17 cellular contexts compared by ENCODE assay signal in genomic region chr7:100983451-100984187, GRCh38. TPM values are rescaled to one million over a fixed set of nuclear protein-coding genes. Genes with fewer than 3 reads are reported as not detected.
A peak's percentile ranks its signal among the peaks of the same experiment; 100 is the strongest.
DNase-seq lines count a peak whose midpoint lies in the region; ATAC-seq, FAIRE-seq and TF ChIP-seq lines count a peak whose summit lies in the region.
"Had no signal": no experiment of that assay in that cellular context is flagged by ENCODE, and none has a peak within 500 bp of the region (broad histone marks: within the 10 kb centered on the region; RNA-seq: fewer than 3 reads in every experiment).

No MANE protein-coding gene starts in this region.

- H3K27ac Mint-ChIP-seq in CD4-positive, alpha-beta memory T cell: no peak overlapping the region
- H3K27ac Mint-ChIP-seq: activated CD4-positive, alpha-beta memory T cell treated with anti-CD3 and anti-CD28 coated beads for 36 hours; type B pancreatic cell had no signal

- H3K9me3 ChIP-seq in IMR-90 (ENCODE audit: control insufficient read depth, insufficient read depth, low read length) (no peaks in the 10 kb centered on the region), mesodermal cell (ENCODE audit: control insufficient read depth, low read length) (no peaks in the 10 kb centered on the region)
- H3K9me3 ChIP-seq in CD4-positive, alpha-beta memory T cell (ENCODE audit: control insufficient read depth in 1 of 2, low read length in 2 of 2): no peaks in the 10 kb centered on the region
- H3K9me3 ChIP-seq: right lobe of liver had no signal

- H2BK20ac ChIP-seq in IMR-90 (ENCODE audit: low read depth, low read length): no peak overlapping the region

- no peak overlapping the region for H2BK120ac ChIP-seq in IMR-90 (ENCODE audit: low read depth, low read length)

- FAIRE-seq in colon (lab: Jason Lieb, UNC): peak; percentile 80

- no peak for TF ChIP-seq POLR2A in IMR-90 (IDR thresholded peaks at IDR 0.05; ENCODE audit: low read depth, low read length)

- no peak overlapping the region for H3K23ac ChIP-seq in IMR-90 (ENCODE audit: low read depth, low read length)

- no peak overlapping the region for H3K56ac ChIP-seq in IMR-90 (ENCODE audit: extremely low read depth, insufficient read depth, low read length)

- H3K4me1 Mint-ChIP-seq in CD4-positive, alpha-beta memory T cell: no peaks in the 10 kb centered on the region

- CTCF ChIA-PET in IMR-90 (lab: Yijun Ruan, JAX): no interaction called here
- CTCF ChIA-PET in CD4-positive, alpha-beta memory T cell (lab: Charles Lee; ENCODE audit: partially characterized antibody): no interaction called here

- ATAC-seq in IMR-90 (ENCODE audit: low read depth) (peak; percentile 76), GM21360 (IDR thresholded peaks at IDR 0.05; ENCODE audit: unreplicated experiment) (no peak)
- ATAC-seq: right lobe of liver had no signal

- H4K8ac ChIP-seq in IMR-90 (ENCODE audit: low read depth in 2 of 2, low read length in 2 of 2): no peak overlapping the region

- no peak overlapping the region for H4K91ac ChIP-seq in IMR-90 (ENCODE audit: insufficient read depth, low read depth, low read length)

- no peaks in the 10 kb centered on the region for H4K20me1 ChIP-seq in IMR-90 (ENCODE audit: insufficient read depth, low read length)

- no peak overlapping the region for H2BK5ac ChIP-seq in IMR-90 (ENCODE audit: low read depth, low read length, poor library complexity, severe bottlenecking)

- no CpG with 5 or more reads among the region's 8 CpGs for WGBS in IMR-90 (ENCODE audit: extremely low coverage in 2 of 2, insufficient read length in 1 of 2), 2 experiments
- WGBS in mesodermal cell (ENCODE audit: insufficient coverage in 2 of 2), 2 experiments: 76 to 88% methylated on average over 2 to 5 of the region's 8 CpGs

- BruUV-seq in IMR-90 (replicated peaks; lab: Mats Ljungman, UMichigan): no TSS peak

- TF ChIP-seq CTCF in IMR-90 (conservative IDR thresholded peaks at IDR 0.05; ENCODE audit: low read depth, low read length): no peak

- H3K27ac ChIP-seq in ACC112 (ENCODE audit: low read depth, low read length) (peak overlapping the region; percentile 67; the same call in 1 of the 2 replicates), IMR-90 (ENCODE audit: insufficient read depth, low read length) (no peak overlapping the region), mesodermal cell (ENCODE audit: low read depth, low read length, severe bottlenecking) (peak overlapping the region; percentile 50)
- no peak overlapping the region for H3K27ac ChIP-seq in CD4-positive, alpha-beta memory T cell (ENCODE audit: low read depth, low read length)
- H3K27ac ChIP-seq: right lobe of liver had no signal

- intact Hi-C loops in IMR-90 (cut with micrococcal nuclease): no loop called here
- intact Hi-C loops in CD4-positive, alpha-beta memory T cell (cut with micrococcal nuclease): no loop called here

- H3K4me2 ChIP-seq in IMR-90 (ENCODE audit: low read depth, low read length): no peak overlapping the region

- no peaks in the 10 kb centered on the region for H3K9me3 Mint-ChIP-seq in CD4-positive, alpha-beta memory T cell
- H3K9me3 Mint-ChIP-seq: activated CD4-positive, alpha-beta memory T cell treated with anti-CD3 and anti-CD28 coated beads for 36 hours; type B pancreatic cell had no signal

- no peak overlapping the region for H3K18ac ChIP-seq in IMR-90 (ENCODE audit: low read depth, low read length)

- POLR2A ChIA-PET in IMR-90 (lab: Charles Lee; ENCODE audit: unreplicated experiment): no interaction called here
- POLR2A ChIA-PET in CD4-positive, alpha-beta memory T cell (lab: Charles Lee; ENCODE audit: partially characterized antibody): no interaction called here

- no peak overlapping the region for H3K4me3 Mint-ChIP-seq in CD4-positive, alpha-beta memory T cell
- H3K4me3 Mint-ChIP-seq: activated CD4-positive, alpha-beta memory T cell treated with anti-CD3 and anti-CD28 coated beads for 36 hours; type B pancreatic cell had no signal

- no peak overlapping the region for H4K5ac ChIP-seq in IMR-90 (ENCODE audit: low read depth, low read length)

- dilution Hi-C loops in IMR-90 (cut with HindIII; ENCODE audit: low sequenced_read_pairs, unreplicated experiment): no loop called here

- H2AK9ac ChIP-seq in IMR-90 (replicated peaks; ENCODE audit: low read depth, low read length, poor library complexity): no peak overlapping the region

- H2AFZ ChIP-seq in ACC112 (ENCODE audit: low read length, unreplicated experiment) (no peak overlapping the region), IMR-90 (replicated peaks; ENCODE audit: low read length, poor library complexity) (no peak overlapping the region)

- H3K14ac ChIP-seq in IMR-90 (replicated peaks; ENCODE audit: low read depth, low read length): no peak overlapping the region

- H2AK5ac ChIP-seq in IMR-90 (ENCODE audit: low read depth, low read length): no peak overlapping the region

- H3K79me1 ChIP-seq in IMR-90 (ENCODE audit: low read depth in 1 of 2, low read length in 2 of 2): no peaks in the 10 kb centered on the region

- no peak overlapping the region for H3K4ac ChIP-seq in IMR-90 (ENCODE audit: low read depth, low read length)

- no peak overlapping the region for H3K9ac ChIP-seq in IMR-90 (ENCODE audit: low read depth, low read length)

- no peaks in the 10 kb centered on the region for H3K36me3 ChIP-seq in ACC112 (ENCODE audit: insufficient read depth, low read length)
- no peaks in the 10 kb centered on the region for H3K36me3 ChIP-seq in IMR-90 (ENCODE audit: control insufficient read depth, insufficient read depth, low read length)
- H3K36me3 ChIP-seq in mesodermal cell (ENCODE audit: control insufficient read depth, insufficient read depth, low read length): no peaks in the 10 kb centered on the region
- no peaks in the 10 kb centered on the region for H3K36me3 ChIP-seq in CD4-positive, alpha-beta memory T cell (ENCODE audit: insufficient read depth, low read length)
- H3K36me3 ChIP-seq: right lobe of liver had no signal

- TF ChIP-seq RAD21 in IMR-90 (IDR thresholded peaks at IDR 0.05; ENCODE audit: low read length): no peak

- H3K4me3 ChIP-seq in ACC112 (ENCODE audit: low read depth, low read length) (no peak overlapping the region), IMR-90 (ENCODE audit: insufficient read depth, low read depth, low read length) (no peak overlapping the region), mesodermal cell (ENCODE audit: extremely low read depth, insufficient read depth, low read length, poor library complexity, severe bottlenecking) (no peak overlapping the region)
- no peak overlapping the region for H3K4me3 ChIP-seq in CD4-positive, alpha-beta memory T cell (ENCODE audit: low read length in 2 of 2)
- H3K4me3 ChIP-seq: right lobe of liver had no signal

- H3K4me1 ChIP-seq in ACC112 (ENCODE audit: control insufficient read depth, insufficient read depth, low read length, unreplicated experiment): peaks cover 5% of the 10 kb centered on the region
- H3K4me1 ChIP-seq in IMR-90 (ENCODE audit: control insufficient read depth, insufficient read depth, low read length): no peaks in the 10 kb centered on the region
- peaks cover 4% of the 10 kb centered on the region for H3K4me1 ChIP-seq in mesodermal cell (ENCODE audit: control insufficient read depth, insufficient read depth, low read length, poor library complexity, severe bottlenecking)
- H3K4me1 ChIP-seq in CD4-positive, alpha-beta memory T cell (ENCODE audit: insufficient read depth, low read length): no peaks in the 10 kb centered on the region
- H3K4me1 ChIP-seq: right lobe of liver had no signal

- no peaks in the 10 kb centered on the region for H3K27me3 ChIP-seq in ACC112 (ENCODE audit: insufficient read depth, low read length)
- peaks cover 4% of the 10 kb centered on the region for H3K27me3 ChIP-seq in IMR-90 (ENCODE audit: control insufficient read depth, insufficient read depth, low read length)
- no peaks in the 10 kb centered on the region for H3K27me3 ChIP-seq in CD4-positive, alpha-beta memory T cell (ENCODE audit: insufficient read depth, low read length)
- H3K27me3 ChIP-seq: right lobe of liver had no signal

- H3K36me3 Mint-ChIP-seq in CD4-positive, alpha-beta memory T cell: peaks cover 0 to 3% of the 10 kb centered on the region in 2 donors
- H3K36me3 Mint-ChIP-seq: activated CD4-positive, alpha-beta memory T cell treated with anti-CD3 and anti-CD28 coated beads for 36 hours; type B pancreatic cell had no signal

- no peaks in the 10 kb centered on the region for H3K9me1 ChIP-seq in IMR-90 (ENCODE audit: insufficient read depth, low read length)

- in situ Hi-C loops in IMR-90 (cut with MboI; ENCODE audit: low sequenced_read_pairs): no loop called here

- no peaks in the 10 kb centered on the region for H3K79me2 ChIP-seq in ACC112 (ENCODE audit: control insufficient read depth, insufficient read depth, low read length, unreplicated experiment)

- no peak overlapping the region for H2BK15ac ChIP-seq in IMR-90 (ENCODE audit: low read depth, low read length)

- DNase-seq in IMR-90 (peak; percentile 31), hippocampal formation (lab: John Stamatoyannopoulos, UW) (no peak)
- DNase-seq in CD4-positive, alpha-beta memory T cell: no peak
- DNase-seq in stimulated activated CD4-positive, alpha-beta T cell treated with anti-CD3 and anti-CD28 coated beads, Interleukin-4, amount 100 ng/mL, for 24 hours: no peak
- DNase-seq: activated CD4-positive, alpha-beta memory T cell treated with anti-CD3 and anti-CD28 coated beads for 36 hours; activated naive CD4-positive, alpha-beta T cell treated with anti-CD3 and anti-CD28 coated beads, Interleukin-2, amount 50 U/mL, for 16 hours; AML-193; midbrain; NCI-H1694 treated with DMSO at 0.1 percent for 48 hours; right lobe of liver had no signal

- H3K27me3 Mint-ChIP-seq in CD4-positive, alpha-beta memory T cell: peaks cover 0 to 2% of the 10 kb centered on the region in 2 donors
- H3K27me3 Mint-ChIP-seq: activated CD4-positive, alpha-beta memory T cell treated with anti-CD3 and anti-CD28 coated beads for 36 hours had no signal

RNA-seq across cellular contexts. Expression of gene MUC12, which starts 14.3 kb away (rescaled TPM):
- total RNA-seq in IMR-90 (2012; rRNA removed): not detected in 2 replicates
- 4.0 and 4.1 TPM in 2 replicates for polyA plus RNA-seq in IMR-90 (2012; rRNA removed)
- polyA plus RNA-seq in IMR-90 (2012; cell fraction: cytosol; rRNA removed): 0.86 and 3.5 TPM in 2 replicates
- polyA plus RNA-seq in IMR-90 (2012; cell fraction: nucleus; rRNA removed; ENCODE audit: low replicate concordance): 5.4 and 5.6 TPM in 2 replicates
- 13.2 TPM for polyA plus RNA-seq in mesodermal cell (2013, experiment 1 of 2)
- polyA plus RNA-seq in mesodermal cell (2013, experiment 2 of 2): 7.8 TPM
- total RNA-seq in CD4-positive, alpha-beta memory T cell: not detected
- under 1 TPM in 1 of 2 donors, not detected in 1; 0.45 TPM for polyA plus RNA-seq in CD4-positive, alpha-beta memory T cell
- total RNA-seq: dermis microvascular lymphatic vessel endothelial cell; right lobe of liver; T-helper 1 cell treated with Interleukin-12 subunit alpha and Interleukin-12 subunit beta and Interleukin-4 antibody, amounts not matched to agents 30 ng/mL and 1 ng/mL, for 36 hours had no signal

RNA-seq across cellular contexts. Expression of gene MUC3A, which starts 34.3 kb away (rescaled TPM):
- not detected in 2 replicates for total RNA-seq in IMR-90 (2012; rRNA removed)
- polyA plus RNA-seq in IMR-90 (2012; rRNA removed): 0.05 TPM in 1 of 2 replicates, not detected in the other
- not detected in 2 replicates for polyA plus RNA-seq in IMR-90 (2012; cell fraction: cytosol; rRNA removed)
- 0.03 TPM in 1 of 2 replicates, not detected in the other for polyA plus RNA-seq in IMR-90 (2012; cell fraction: nucleus; rRNA removed; ENCODE audit: low replicate concordance)
- polyA plus RNA-seq in mesodermal cell (2013, experiment 1 of 2): 2.2 TPM
- polyA plus RNA-seq in mesodermal cell (2013, experiment 2 of 2): 2.5 TPM
- total RNA-seq in CD4-positive, alpha-beta memory T cell: not detected
- not detected for polyA plus RNA-seq in CD4-positive, alpha-beta memory T cell
- total RNA-seq: dermis microvascular lymphatic vessel endothelial cell; T-helper 1 cell treated with Interleukin-12 subunit alpha and Interleukin-12 subunit beta and Interleukin-4 antibody, amounts not matched to agents 30 ng/mL and 1 ng/mL, for 36 hours had no signal

RNA-seq across cellular contexts. Expression of gene MUC17, which starts 36.3 kb away (rescaled TPM):
- not detected in 2 replicates for total RNA-seq in IMR-90 (2012; rRNA removed)
- polyA plus RNA-seq in IMR-90 (2012; rRNA removed): under 0.01 TPM in 1 of 2 replicates, not detected in the other
- polyA plus RNA-seq in IMR-90 (2012; cell fraction: cytosol; rRNA removed): not detected in 2 replicates
- polyA plus RNA-seq in IMR-90 (2012; cell fraction: nucleus; rRNA removed; ENCODE audit: low replicate concordance): under 0.01 TPM in 1 of 2 replicates, not detected in the other
- polyA plus RNA-seq in mesodermal cell (2013, experiment 1 of 2): not detected
- not detected for polyA plus RNA-seq in mesodermal cell (2013, experiment 2 of 2)
- not detected for total RNA-seq in CD4-positive, alpha-beta memory T cell
- polyA plus RNA-seq in CD4-positive, alpha-beta memory T cell: not detected
- total RNA-seq: activated CD4-positive, alpha-beta memory T cell treated with anti-CD3 and anti-CD28 coated beads for 36 hours; dermis microvascular lymphatic vessel endothelial cell; right lobe of liver; T-helper 1 cell treated with Interleukin-12 subunit alpha and Interleukin-12 subunit beta and Interleukin-4 antibody, amounts not matched to agents 30 ng/mL and 1 ng/mL, for 36 hours had no signal

Comparison
In these comparisons a context has a peak if more than half of its experiments do, and no peak if none do; other contexts are left out.
1. H3K27ac ChIP-seq: peak in ACC112 (single experiment) and mesodermal cell (single experiment); none in IMR-90 (single experiment) and CD4-positive, alpha-beta memory T cell (single experiment).